Comparison of ENCODE assay signal across 25 cellular contexts in the genomic region with DNA sequence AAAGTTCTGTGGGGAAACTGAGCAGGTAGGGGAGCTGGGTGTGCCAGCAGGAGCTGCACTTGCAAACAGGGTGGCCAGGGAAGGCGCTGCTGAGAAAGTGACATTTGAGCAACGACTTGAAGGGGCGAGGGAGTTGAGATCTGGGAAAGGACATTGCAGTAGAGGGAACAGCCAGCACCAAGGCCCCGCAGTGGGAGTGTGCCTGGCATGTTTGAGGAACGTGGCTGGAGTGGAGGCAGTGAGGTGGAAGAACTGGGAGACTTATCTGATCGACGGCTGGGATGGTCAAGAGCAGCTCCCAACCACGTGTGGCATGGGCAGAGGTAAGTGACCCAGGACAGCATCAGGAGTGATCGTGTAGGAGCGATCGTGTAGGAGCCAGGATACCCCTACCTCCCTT.
"Had no signal": no experiment of that assay in that cellular context is flagged by ENCODE, and none has a peak within 500 bp of the region (broad histone marks: within the 10 kb centered on the region; RNA-seq: fewer than 3 reads in every experiment).

No MANE protein-coding gene starts in this region.

- H3K27me3 ChIP-seq: SJCRH30 had no signal

- H3K36me3 ChIP-seq: SJCRH30 had no signal

- H3K4me2 ChIP-seq: KMS-11 had no signal

- H3K4me3 Mint-ChIP-seq: IgD-negative memory B cell had no signal

- H3K9me3 ChIP-seq: SJCRH30 had no signal

- ATAC-seq: K562, Panc1, PC-3, Right ventricle myocardium inferior, SK-N-SH treated with all-trans-retinoic acid at 6 μM for 48 hours had no signal

- H3K27me3 Mint-ChIP-seq: IgD-negative memory B cell had no signal

- H3K27ac ChIP-seq: HL-60, KMS-11, RWPE1, SJCRH30 had no signal

- H3K9ac ChIP-seq: KMS-11 had no signal

- H3K4me3 ChIP-seq: K562, SJCRH30 had no signal

- H3K27ac Mint-ChIP-seq: IgD-negative memory B cell had no signal

- DNase-seq: Kasumi-1, MM.1S, NCI-H1092 treated with DMSO at 0.1 percent for 48 hours, NCI-H1436, NCI-H187, NCI-H2029, NCI-H2081 treated with DMSO at 0.1 percent for 48 hours, NCI-H2171, NCI-H226, NCI-H446, NCI-H510A, NCI-H524 treated with DMSO at 0.1 percent for 48 hours, NCI-H69, NCI-H774, PC-3, SHP77 treated with DMSO at 0.1 percent for 48 hours, SJCRH30 had no signal
